In the genomic region with DNA sequence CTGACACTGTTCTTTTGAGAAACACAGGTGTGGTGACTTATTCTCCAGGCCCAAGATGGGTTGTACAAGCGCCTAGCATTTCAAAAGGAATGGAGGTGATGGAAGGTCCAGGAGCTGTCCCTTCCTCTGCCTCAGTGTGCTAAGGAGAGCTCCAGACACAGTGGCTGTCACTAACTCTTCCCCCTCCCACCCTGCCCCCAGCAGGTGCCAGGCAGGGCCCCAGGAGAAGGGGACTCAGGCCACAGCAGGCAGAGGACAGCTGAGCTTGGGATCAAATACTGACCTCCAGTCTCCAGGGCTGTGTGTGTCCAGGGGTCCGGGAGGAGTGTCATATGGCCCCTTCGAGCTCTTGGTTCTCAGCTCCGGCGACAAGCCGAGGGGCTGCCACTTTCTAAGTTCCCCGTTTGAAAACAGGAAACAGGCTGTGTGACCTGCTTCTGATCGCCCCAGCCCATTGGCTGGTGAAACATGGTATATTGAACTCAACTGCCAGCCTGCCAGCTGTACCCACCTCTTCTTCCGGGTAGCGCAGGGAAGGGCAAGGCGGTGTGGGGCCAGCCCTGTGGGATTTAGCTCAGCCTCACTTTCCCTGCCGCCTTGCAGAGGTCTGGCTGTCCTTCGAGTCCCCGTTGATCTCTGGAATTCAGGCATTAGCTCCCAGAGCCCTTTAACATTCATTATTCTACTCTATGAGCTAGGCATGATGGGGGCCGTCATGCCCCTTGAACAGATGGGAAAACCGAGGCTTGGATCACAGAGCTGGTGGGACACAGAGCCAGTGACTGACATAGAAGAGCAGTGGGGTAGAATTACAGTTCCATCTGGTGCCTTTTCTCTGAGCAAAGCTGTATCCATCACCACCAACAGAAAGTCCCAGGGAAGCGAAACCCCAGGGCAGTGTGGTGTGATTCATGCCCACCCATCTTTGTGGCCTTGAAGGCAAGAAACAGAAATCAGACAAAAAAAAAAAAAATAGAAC, we compare ENCODE assay signal across 8 cellular contexts. TPM values are rescaled to one million over a fixed set of nuclear protein-coding genes. Genes with fewer than 3 reads are reported as not detected.
A peak's percentile ranks its signal among the peaks of the same experiment; 100 is the strongest.
DNase-seq lines count a peak whose midpoint lies in the region; ATAC-seq and TF ChIP-seq lines count a peak whose summit lies in the region.

A gene with protein sequence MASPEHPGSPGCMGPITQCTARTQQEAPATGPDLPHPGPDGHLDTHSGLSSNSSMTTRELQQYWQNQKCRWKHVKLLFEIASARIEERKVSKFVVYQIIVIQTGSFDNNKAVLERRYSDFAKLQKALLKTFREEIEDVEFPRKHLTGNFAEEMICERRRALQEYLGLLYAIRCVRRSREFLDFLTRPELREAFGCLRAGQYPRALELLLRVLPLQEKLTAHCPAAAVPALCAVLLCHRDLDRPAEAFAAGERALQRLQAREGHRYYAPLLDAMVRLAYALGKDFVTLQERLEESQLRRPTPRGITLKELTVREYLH (minus strand): TSS at position 406 of the 979 bp plus-strand sequence. CDS start 3,786 bp downstream, outside the sequence.

- DNase-seq in SIG-M5 treated with dmso at 0.1 percent for 504 hours (lab: John Stamatoyannopoulos, UW; ENCODE audit: unreplicated experiment) (peak; percentile 80), pons (ENCODE audit: low spot score) (peak; percentile 45), DMS53 treated with DMSO at 0.1 percent for 48 hours (lab: John Stamatoyannopoulos, UW; ENCODE audit: unreplicated experiment) (no peak), SK-N-SH (no peak), H9 (no peak)
- DNase-seq in activated naive CD8-positive, alpha-beta T cell treated with anti-CD3 and anti-CD28 coated beads for 36 hours = peak; percentile 55

- H4K5ac ChIP-seq in H9 (ENCODE audit: insufficient read length, low read depth, low read length) = no peak within 1 kb of the TSS

- 48% methylated on average over 16 of the region's 17 CpGs for WGBS in SK-N-SH (ENCODE audit: low lambda C conversion rate)
- no CpG with 5 or more reads among the region's 17 CpGs for WGBS in H9 (ENCODE audit: extremely low coverage, insufficient read length, low lambda C conversion rate)

- no peak within 1 kb of the TSS for H3T11ph ChIP-seq in H9 (ENCODE audit: low read length)

- TF ChIP-seq CTCF in SK-N-SH (IDR thresholded peaks at IDR 0.05) = no peak
- no peak for TF ChIP-seq CTCF in H9 (conservative IDR thresholded peaks at IDR 0.05)

- no peak within 1 kb of the TSS for H3K56ac ChIP-seq in H9 (ENCODE audit: insufficient read length, low read depth, low read length)

- no peak within 1 kb of the TSS for H4K91ac ChIP-seq in H9 (ENCODE audit: insufficient read length, low read depth, low read length)

- no peaks in the 10 kb centered on the region for H3K23me2 ChIP-seq in H9 (ENCODE audit: insufficient read length, low read depth, low read length, poor library complexity, severe bottlenecking)

- no peak within 1 kb of the TSS for H4K8ac ChIP-seq in H9 (replicated peaks; ENCODE audit: insufficient read length, low read depth, low read length)

- no peak for TF ChIP-seq RAD21 in SK-N-SH (IDR thresholded peaks at IDR 0.05; ENCODE audit: low read length)

- no peak within 1 kb of the TSS for H2BK5ac ChIP-seq in H9 (ENCODE audit: insufficient read length, low read length)

- H2AK5ac ChIP-seq in H9 (ENCODE audit: insufficient read length, low read length) = no peak within 1 kb of the TSS

- TF ChIP-seq EP300 in SK-N-SH (IDR thresholded peaks at IDR 0.05; ENCODE audit: borderline replicate concordance in 1 of 2, low read depth in 1 of 2, low read length in 1 of 2) = no peak

- H3K9me3 ChIP-seq in SK-N-SH = no peaks in the 10 kb centered on the region
- no peaks in the 10 kb centered on the region for H3K9me3 ChIP-seq in H9 (ENCODE audit: control insufficient read depth, low read depth, low read length)

- no peak within 1 kb of the TSS for H3K9ac ChIP-seq in SK-N-SH
- no peak within 1 kb of the TSS for H3K9ac ChIP-seq in H9 (ENCODE audit: extremely low read depth, insufficient read length, low read length)

- POLR2A ChIA-PET in SK-N-SH (lab: Yijun Ruan, JAX) = no interaction called here

- H3K4me3 Mint-ChIP-seq in activated naive CD8-positive, alpha-beta T cell treated with anti-CD3 and anti-CD28 coated beads for 36 hours = peak within 1 kb of the TSS; percentile 83
- no peak within 1 kb of the TSS for H3K4me3 Mint-ChIP-seq in H9

- H3K9me2 ChIP-seq in SK-N-SH = no peaks in the 10 kb centered on the region

- no peaks in the 10 kb centered on the region for H3K9me3 Mint-ChIP-seq in activated naive CD8-positive, alpha-beta T cell treated with anti-CD3 and anti-CD28 coated beads for 36 hours
- H3K9me3 Mint-ChIP-seq in H9 = no peaks in the 10 kb centered on the region

- H3K4me1 ChIP-seq in SK-N-SH (ENCODE audit: control insufficient read depth in 1 of 2, insufficient read depth in 2 of 2, low read depth in 1 of 2, low read length in 1 of 2) (peaks cover 0 to 3% of the 10 kb centered on the region in 2 experiments; a peak in 1 of 4 replicates), H9 (ENCODE audit: insufficient read depth, low read length) (no peaks in the 10 kb centered on the region)

- H3K4me2 ChIP-seq in SK-N-SH (no peak within 1 kb of the TSS), H9 (ENCODE audit: insufficient read depth, insufficient read length, low read length) (no peak within 1 kb of the TSS)

- peaks cover 77% of the 10 kb centered on the region for H3K4me1 Mint-ChIP-seq in activated naive CD8-positive, alpha-beta T cell treated with anti-CD3 and anti-CD28 coated beads for 36 hours
- H3K4me1 Mint-ChIP-seq in H9 = no peaks in the 10 kb centered on the region

- H3K79me1 ChIP-seq in H9 (ENCODE audit: insufficient read depth, low read depth, low read length, poor library complexity, severe bottlenecking) = no peaks in the 10 kb centered on the region

- peak within 1 kb of the TSS; percentile 89 for H3K27ac Mint-ChIP-seq in activated naive CD8-positive, alpha-beta T cell treated with anti-CD3 and anti-CD28 coated beads for 36 hours
- no peak within 1 kb of the TSS; a peak in 1 of 7 replicates for H3K27ac Mint-ChIP-seq in H9

- peaks cover 24% of the 10 kb centered on the region for H3K36me3 Mint-ChIP-seq in activated naive CD8-positive, alpha-beta T cell treated with anti-CD3 and anti-CD28 coated beads for 36 hours
- no peaks in the 10 kb centered on the region for H3K36me3 Mint-ChIP-seq in H9 (ENCODE audit: insufficient read depth in 1 of 3, low read depth in 3 of 3)

- no peak within 1 kb of the TSS for H3K4ac ChIP-seq in H9 (ENCODE audit: low read depth, low read length)

- H4K20me1 ChIP-seq in SK-N-SH (ENCODE audit: insufficient read depth) (no peaks in the 10 kb centered on the region), H9 (ENCODE audit: control insufficient read depth, insufficient read depth, insufficient read length) (no peaks in the 10 kb centered on the region)

- CTCF ChIA-PET in SK-N-SH (lab: Yijun Ruan, JAX) = interaction anchor here (1.0 to 7.4 kb wide), 5 partner anchors 9 to 125 kb away, joined by 3 to 77 read pairs (median 4); no protein-coding TSS in a partner anchor

- H2BK120ac ChIP-seq in H9 (ENCODE audit: low read depth, low read length, poor library complexity, severe bottlenecking) = no peak within 1 kb of the TSS

- no peak within 1 kb of the TSS for H2BK12ac ChIP-seq in H9 (ENCODE audit: insufficient read length, low read depth, low read length)

- no peaks in the 10 kb centered on the region for H3K36me3 ChIP-seq in SK-N-SH (replicated peaks in 1 of 2; ENCODE audit: control insufficient read depth in 1 of 2, insufficient read depth in 2 of 2, low read length in 1 of 2)

- H3K27me3 Mint-ChIP-seq in activated naive CD8-positive, alpha-beta T cell treated with anti-CD3 and anti-CD28 coated beads for 36 hours = no peaks in the 10 kb centered on the region
- peaks cover 2% of the 10 kb centered on the region for H3K27me3 Mint-ChIP-seq in H9 (ENCODE audit: low read depth)

- H2BK20ac ChIP-seq in H9 (ENCODE audit: low read depth, low read length, poor library complexity, severe bottlenecking) = no peak within 1 kb of the TSS

- H3K27ac ChIP-seq in SK-N-SH (ENCODE audit: low read depth in 2 of 2, low read length in 1 of 2) (no peak within 1 kb of the TSS), H9 (ENCODE audit: insufficient read length, low read depth, low read length) (no peak within 1 kb of the TSS)

- H3K14ac ChIP-seq in H9 (ENCODE audit: insufficient read depth, low read length) = no peak within 1 kb of the TSS

- H3K79me2 ChIP-seq in SK-N-SH (ENCODE audit: insufficient read depth) (no peaks in the 10 kb centered on the region), H9 (ENCODE audit: insufficient read depth, low read length) (no peaks in the 10 kb centered on the region)

- H3K18ac ChIP-seq in H9 (ENCODE audit: insufficient read length, low read depth, low read length) = no peak within 1 kb of the TSS

- no peak within 1 kb of the TSS for H3K23ac ChIP-seq in H9 (ENCODE audit: insufficient read length, low read depth, low read length)

- H3F3A ChIP-seq in SK-N-SH (replicated peaks; ENCODE audit: insufficient read depth) = no peaks in the 10 kb centered on the region

- H3K27me3 ChIP-seq in SK-N-SH (ENCODE audit: insufficient read depth) (no peaks in the 10 kb centered on the region; the same call in 1 of the 2 replicates), H9 (ENCODE audit: insufficient read depth, low read length) (no peaks in the 10 kb centered on the region)

- no peak within 1 kb of the TSS for H2BK15ac ChIP-seq in H9 (ENCODE audit: low read depth, low read length)

- no peak within 1 kb of the TSS for H2AFZ ChIP-seq in SK-N-SH (ENCODE audit: low read depth)
- H2AFZ ChIP-seq in H9 (ENCODE audit: low read length) = no peak within 1 kb of the TSS

- H3K4me3 ChIP-seq in SK-N-SH (ENCODE audit: low read depth in 2 of 2, low read length in 1 of 2) = no peak within 1 kb of the TSS

- ATAC-seq in GM18502 (IDR thresholded peaks at IDR 0.05; ENCODE audit: poor library complexity, unreplicated experiment) (peak; percentile 51), HG02798 (IDR thresholded peaks at IDR 0.05; ENCODE audit: poor library complexity, unreplicated experiment) (peak; percentile 48)

TF ChIP-seq in SK-N-SH, 30 proteins besides CTCF, POLR2A, EP300 and RAD21 (continues in another document):
- TF ChIP-seq MXI1 (IDR thresholded peaks at IDR 0.05; ENCODE audit: low read depth, low read length) = no peak

RNA-seq across cellular contexts. Expression of the gene that starts here (rescaled TPM):
- 10 to 100 TPM; 25.8 to 26.0 TPM for total RNA-seq in activated naive CD8-positive, alpha-beta T cell treated with anti-CD3 and anti-CD28 coated beads for 36 hours
- not detected in 2 replicates for polyA plus RNA-seq in SK-N-SH (2012; rRNA removed)
- not detected in 2 replicates for polyA plus RNA-seq in SK-N-SH (2012; cell fraction: cytosol; rRNA removed)
- polyA plus RNA-seq in SK-N-SH (2012; cell fraction: nucleus; rRNA removed) = not detected in 2 replicates
- total RNA-seq in H9 (2021) = not detected in 2 replicates

Comparison
In these comparisons a context has a peak if more than half of its experiments do, and no peak if none do; other contexts are left out.
1. RNA of the gene that starts here (total RNA-seq): 25.8 to 26.0 TPM in activated naive CD8-positive, alpha-beta T cell treated with anti-CD3 and anti-CD28 coated beads for 36 hours; not detected in H9; every median in the first group is over 10 times any median in the second.
2. DNase-seq: peak in SIG-M5 treated with dmso at 0.1 percent for 504 hours (single experiment), activated naive CD8-positive, alpha-beta T cell treated with anti-CD3 and anti-CD28 coated beads for 36 hours (single experiment) and pons (single experiment); none in DMS53 treated with DMSO at 0.1 percent for 48 hours (single experiment), SK-N-SH (single experiment) and H9 (single experiment).